In genomic region chr5:120463991-120464626, GRCh38 we compare ENCODE assay signal across 8 cellular contexts. TPM values are rescaled to one million over a fixed set of nuclear protein-coding genes. Genes with fewer than 3 reads are reported as not detected.
DNase-seq lines count a peak whose midpoint lies in the region; ATAC-seq and TF ChIP-seq lines count a peak whose summit lies in the region.

Gene PRR16, plus strand, starts transcription at chr5:120464300.

- no peaks in the 10 kb centered on the region for H3K27me3 ChIP-seq in HAP-1 (ENCODE audit: low read depth)
- no peaks in the 10 kb centered on the region for H3K27me3 ChIP-seq in Loucy (ENCODE audit: insufficient read depth, low read length, poor library complexity, severe bottlenecking)

- no peaks in the 10 kb centered on the region for H3K9me3 Mint-ChIP-seq in activated naive CD8-positive, alpha-beta T cell (ENCODE audit: low read depth)

- peak; percentile 28 for DNase-seq in activated CD4-positive, alpha-beta T cell treated with anti-CD3 and anti-CD28 coated beads for 48 hours
- no peak for DNase-seq in activated CD4-positive, alpha-beta T cell treated with anti-CD3 and anti-CD28 coated beads, Interleukin-2, amount 50 U/mL, for 1 hour
- DNase-seq in HAP-1 (ENCODE audit: low spot score in 2 of 2) (peak; percentile 69 to 77), Right ventricle myocardium superior (peak; percentile 72), nucleus accumbens (lab: John Stamatoyannopoulos, UW) (peak in 39 of 56 donors; percentile 7 to 71 (median 35)), DMS79 (lab: John Stamatoyannopoulos, UW) (no peak)

- peak within 1 kb of the TSS; percentile 73 for H3K4me3 Mint-ChIP-seq in activated naive CD8-positive, alpha-beta T cell

- peaks cover 19% of the 10 kb centered on the region for H3K27me3 Mint-ChIP-seq in activated naive CD8-positive, alpha-beta T cell

- no peaks in the 10 kb centered on the region for H3K36me3 ChIP-seq in HAP-1 (replicated peaks)
- no peaks in the 10 kb centered on the region for H3K36me3 ChIP-seq in Loucy (ENCODE audit: insufficient read depth, low read length)

- H2AFZ ChIP-seq in Loucy (ENCODE audit: low read length) = peak within 1 kb of the TSS; percentile 92

- no peaks in the 10 kb centered on the region for H3F3A ChIP-seq in Loucy (ENCODE audit: low read depth)

- no peaks in the 10 kb centered on the region for H3K9me2 ChIP-seq in Loucy (replicated peaks; ENCODE audit: low read depth, low read length)

- no peaks in the 10 kb centered on the region for H4K20me1 ChIP-seq in Loucy (ENCODE audit: insufficient read depth, low read length, poor library complexity, severe bottlenecking)

- no peaks in the 10 kb centered on the region for H3K9me3 ChIP-seq in HAP-1
- H3K9me3 ChIP-seq in Loucy (ENCODE audit: insufficient read depth, low read depth, low read length) = no peaks in the 10 kb centered on the region

- peaks cover 27% of the 10 kb centered on the region for H3K4me1 ChIP-seq in HAP-1
- H3K4me1 ChIP-seq in Loucy (ENCODE audit: insufficient read depth, low read length, poor library complexity, severe bottlenecking) = no peaks in the 10 kb centered on the region

- peaks cover 12% of the 10 kb centered on the region for H3K4me1 Mint-ChIP-seq in activated naive CD8-positive, alpha-beta T cell (ENCODE audit: low read depth)

- peak; percentile 94 for ATAC-seq in Right ventricle myocardium superior (ENCODE audit: poor library complexity)

- no peaks in the 10 kb centered on the region for H3K36me3 Mint-ChIP-seq in activated naive CD8-positive, alpha-beta T cell

- no peak within 1 kb of the TSS for H3K27ac Mint-ChIP-seq in activated naive CD8-positive, alpha-beta T cell

- H3K79me2 ChIP-seq in Loucy (ENCODE audit: insufficient read depth, low read length) = no peaks in the 10 kb centered on the region

- intact Hi-C loops in Right ventricle myocardium superior (cut with DNase I) = loop anchor here (10.0 kb wide), 1 partner anchor 499 kb away; no protein-coding TSS in a partner anchor

- H3K4me2 ChIP-seq in Loucy (ENCODE audit: low read depth, low read length, poor library complexity, severe bottlenecking) = peak within 1 kb of the TSS; percentile 65

- TF ChIP-seq CTCF in Loucy (conservative IDR thresholded peaks at IDR 0.05; ENCODE audit: low read length) = no peak

- no peak within 1 kb of the TSS for H3K9ac ChIP-seq in Loucy (ENCODE audit: low read depth, low read length, poor library complexity, severe bottlenecking)

- H3K4me3 ChIP-seq in HAP-1 (peak within 1 kb of the TSS; percentile 59), Loucy (ENCODE audit: low read length, poor library complexity, severe bottlenecking) (peak within 1 kb of the TSS; percentile 70)

- in situ Hi-C loops in HAP-1 (cut with MboI; ENCODE audit: low sequenced_read_pairs) = loop anchor here (25.0 kb wide), 1 partner anchor 1002 kb away; the partner anchor contains the start of gene HSD17B4

RNA-seq across cellular contexts. Expression of gene PRR16, which starts in this region (rescaled TPM):
- 14.2 TPM for total RNA-seq in Right ventricle myocardium superior

Comparison
In these comparisons a context has a peak if more than half of its experiments do, and no peak if none do; other contexts are left out.
1. DNase-seq: peak in activated CD4-positive, alpha-beta T cell treated with anti-CD3 and anti-CD28 coated beads for 48 hours (single experiment), HAP-1 (2 of 2), Right ventricle myocardium superior (single experiment) and nucleus accumbens (39 of 56); none in activated CD4-positive, alpha-beta T cell treated with anti-CD3 and anti-CD28 coated beads, Interleukin-2, amount 50 U/mL, for 1 hour (single experiment) and DMS79 (single experiment).